Comparison of ENCODE assay signal across 9 cellular contexts in genomic region chr22:46007003-46007847, GRCh38. TPM values are rescaled to one million over a fixed set of nuclear protein-coding genes. Genes with fewer than 3 reads are reported as not detected.
DNase-seq lines count a peak whose midpoint lies in the region; TF ChIP-seq lines count a peak whose summit lies in the region.
"Had no signal": no experiment of that assay in that cellular context is flagged by ENCODE, and none has a peak within 500 bp of the region (broad histone marks: within the 10 kb centered on the region; RNA-seq: fewer than 3 reads in every experiment).

No MANE protein-coding gene starts in this region.

- H3K9me3 ChIP-seq in ascending aorta (no peaks in the 10 kb centered on the region), thyroid gland (no peaks in the 10 kb centered on the region), Caco-2 (0 out of 2 replicates have a peak, but pooled peaks cover 5% of the 10 kb centered on the region)

- H3K9me3 Mint-ChIP-seq in Caco-2 (ENCODE audit: unreplicated experiment), result no peaks in the 10 kb centered on the region

- CTCF ChIA-PET in Caco-2 (lab: Charles Lee), result interaction anchor here (0.5 to 4.2 kb wide), 30 partner anchors 8 to 987 kb away, joined by 3 to 97 read pairs (median 4); partner anchors contain the start of gene CDPF1

- TF ChIP-seq CTCF in ascending aorta (IDR thresholded peaks at IDR 0.05) (no peak), kidney epithelial cell (IDR thresholded peaks at IDR 0.05; ENCODE audit: insufficient read depth, low read length, poor library complexity, severe bottlenecking) (no peak), thyroid gland (IDR thresholded peaks at IDR 0.05) (no peak), Caco-2 (IDR thresholded peaks at IDR 0.05; ENCODE audit: insufficient read depth in 1 of 2, low read depth in 1 of 2, low read length in 1 of 2, severe bottlenecking in 1 of 2, unreplicated experiment in 1 of 2) (no peak)

- H3K27me3 ChIP-seq in ACC112 (ENCODE audit: insufficient read depth, low read length) (no peaks in the 10 kb centered on the region), ascending aorta (no peaks in the 10 kb centered on the region), kidney epithelial cell (ENCODE audit: control insufficient read depth, insufficient read depth, low read length) (no peaks in the 10 kb centered on the region), thyroid gland (no peaks in the 10 kb centered on the region), Caco-2 (replicated peaks; ENCODE audit: control insufficient read depth, insufficient read depth, low read length) (no peaks in the 10 kb centered on the region)

- H3K27me3 Mint-ChIP-seq in Caco-2 (ENCODE audit: insufficient read depth, unreplicated experiment), result no peaks in the 10 kb centered on the region
- H3K27me3 Mint-ChIP-seq: stimulated activated naive CD8-positive, alpha-beta T cell treated with anti-CD3 and anti-CD28 coated beads, Interleukin-15, Interleukin-2, amounts not matched to agents 100 ng/mL and 50 ng/mL, for 24 hours had no signal

- intact Hi-C loops in ascending aorta (cut with DNase I) (loop anchor here (1.0 to 5.0 kb wide), 2 partner anchors 28 to 260 kb away; partner anchors contain the start of gene TTC38), thyroid gland (cut with DNase I) (loop anchor here (5.0 kb wide), 2 partner anchors 65 to 110 kb away; no protein-coding TSS in a partner anchor), Caco-2 (cut with micrococcal nuclease; ENCODE audit: unreplicated experiment) (no loop called here)

- no peak overlapping the region for H2AFZ ChIP-seq in ACC112 (ENCODE audit: low read length, unreplicated experiment)

- POLR2A ChIA-PET in Caco-2 (lab: Charles Lee), result interaction anchor here (0.6 to 0.7 kb wide), 2 partner anchors 11 to 29 kb away, joined by 3 read pairs; no protein-coding TSS in a partner anchor

- H3K4me3 ChIP-seq in ACC112 (ENCODE audit: low read depth, low read length) (peak overlapping the region; percentile 66), ascending aorta (peak overlapping the region; percentile 31 to 37), kidney epithelial cell (ENCODE audit: low read depth, low read length) (no peak overlapping the region), thyroid gland (replicated peaks in 1 of 3) (no peak overlapping the region), Caco-2 (ENCODE audit: low read depth, low read length) (no peak overlapping the region)

- WGBS in thyroid gland, 2 donors, result 0 to 18% methylated on average over 2 to 17 of the region's 36 CpGs

- no peak overlapping the region for H3K4me3 Mint-ChIP-seq in Caco-2 (ENCODE audit: unreplicated experiment)
- H3K4me3 Mint-ChIP-seq: stimulated activated naive CD8-positive, alpha-beta T cell treated with anti-CD3 and anti-CD28 coated beads, Interleukin-15, Interleukin-2, amounts not matched to agents 100 ng/mL and 50 ng/mL, for 24 hours had no signal

- H3K79me2 ChIP-seq in ACC112 (ENCODE audit: control insufficient read depth, insufficient read depth, low read length, unreplicated experiment), result no peaks in the 10 kb centered on the region

- DNase-seq in HT1080 (ENCODE audit: low read depth) (peak; percentile 90), ascending aorta (ENCODE audit: low spot score in 2 of 2) (peak; percentile 53 to 90), kidney epithelial cell (ENCODE audit: low read depth) (peak; percentile 72), thyroid gland (peak; percentile 78), OCI-M2 (lab: John Stamatoyannopoulos, UW; ENCODE audit: unreplicated experiment) (no peak), Caco-2 (no peak), NCI-H1105 (lab: John Stamatoyannopoulos, UW) (no peak)

- peak in 1 of 2 donors; percentile 15 for TF ChIP-seq POLR2A in thyroid gland (IDR thresholded peaks at IDR 0.05)

- H3K36me3 ChIP-seq in ACC112 (ENCODE audit: insufficient read depth, low read length), result no peaks in the 10 kb centered on the region
- H3K36me3 ChIP-seq in ascending aorta, result no peaks in the 10 kb centered on the region
- no peaks in the 10 kb centered on the region for H3K36me3 ChIP-seq in kidney epithelial cell (ENCODE audit: control insufficient read depth, insufficient read depth, low read length)
- H3K36me3 ChIP-seq in thyroid gland, result no peaks in the 10 kb centered on the region
- H3K36me3 ChIP-seq in Caco-2 (ENCODE audit: control insufficient read depth, insufficient read depth, low read length), result no peaks in the 10 kb centered on the region

- no peak overlapping the region for H3K27ac Mint-ChIP-seq in Caco-2 (ENCODE audit: unreplicated experiment)

- H3K36me3 Mint-ChIP-seq in Caco-2 (ENCODE audit: insufficient read depth, unreplicated experiment), result no peaks in the 10 kb centered on the region

- H3K27ac ChIP-seq in ACC112 (ENCODE audit: low read depth, low read length) (peak overlapping the region; percentile 97), ascending aorta (peak overlapping the region; percentile 97 to 99), thyroid gland (peak overlapping the region; percentile 74 to 98 (median 93))

- no TSS peak for BruUV-seq in Caco-2 (replicated peaks; lab: Mats Ljungman, UMichigan)

- H3K4me1 Mint-ChIP-seq in Caco-2 (ENCODE audit: low read depth, unreplicated experiment), result no peaks in the 10 kb centered on the region

- peaks cover 46% of the 10 kb centered on the region for H3K4me1 ChIP-seq in ACC112 (ENCODE audit: control insufficient read depth, insufficient read depth, low read length, unreplicated experiment)
- H3K4me1 ChIP-seq in ascending aorta, result peaks cover 21 to 28% of the 10 kb centered on the region in 2 donors
- H3K4me1 ChIP-seq in thyroid gland, result peaks cover 30 to 64% of the 10 kb centered on the region in 2 donors
- peaks cover 8% of the 10 kb centered on the region; the same call in 1 of the 2 replicates for H3K4me1 ChIP-seq in Caco-2

RNA-seq across cellular contexts. Expression of gene WNT7B, which starts 30.3 kb away (rescaled TPM):
- 15.0 and 18.9 TPM in 2 replicates for total RNA-seq in HT1080 (2014; rRNA removed; shearing (Covaris generic))
- 22.0 and 24.5 TPM in 2 replicates for polyA plus RNA-seq in HT1080 (2015; cell fraction: cytosol; rRNA removed)
- polyA plus RNA-seq in HT1080 (2015; cell fraction: nucleus; rRNA removed), result 9.9 and 12.5 TPM in 2 replicates
- total RNA-seq in ascending aorta (not detected), kidney epithelial cell (15.3 and 19.2 TPM in 2 replicates), thyroid gland (1 to 10 TPM in 2 of 4 donors, under 1 TPM in 1, not detected in 1; 0.83 to 4.3 (median 2.5) TPM), Caco-2 (2022) (0.57 and 0.77 TPM in 2 replicates)

Comparison
In these comparisons a context has a peak if more than half of its experiments do, and no peak if none do; other contexts are left out.
1. H3K4me3 ChIP-seq: peak in ACC112 (single experiment) and ascending aorta (2 of 2); none in kidney epithelial cell (single experiment), thyroid gland (0 of 3) and Caco-2 (single experiment).
2. DNase-seq: peak in HT1080 (single experiment), ascending aorta (2 of 2), kidney epithelial cell (single experiment) and thyroid gland (2 of 2); none in OCI-M2 (single experiment), Caco-2 (0 of 2) and NCI-H1105 (single experiment).
3. Peak in every context shown above with its lines, with median percentiles within 50 percentile points of each other: H3K27ac ChIP-seq.